ENCODE assay signal across 8 cellular contexts in the genomic region with DNA sequence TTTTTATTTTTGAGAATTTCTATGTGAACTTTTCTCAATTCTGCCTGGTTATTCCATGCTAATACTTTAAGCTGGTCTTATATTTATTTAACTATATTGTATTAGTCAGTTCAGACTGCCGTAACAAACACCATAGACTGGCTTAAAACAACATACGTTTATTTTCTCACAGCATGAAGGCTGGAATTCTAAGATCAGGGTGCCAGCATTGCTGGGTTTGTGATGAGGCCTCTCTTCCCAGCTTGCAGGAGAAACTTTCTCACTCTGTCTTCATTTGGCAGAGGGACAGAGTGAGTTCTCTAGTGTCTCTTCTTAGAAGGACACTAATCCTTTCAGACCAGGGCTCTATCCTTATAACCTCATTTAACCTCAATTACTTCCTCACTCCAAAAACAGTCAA.
"Had no signal": no experiment of that assay in that cellular context is flagged by ENCODE, and none has a peak within 500 bp of the region (broad histone marks: within the 10 kb centered on the region; RNA-seq: fewer than 3 reads in every experiment).

No MANE protein-coding gene starts in this region.

- H3K36me3 ChIP-seq: HAP-1 had no signal

- DNase-seq: GM23248, GOT3, H7, H9, HCEC 1CT, HFFc6 had no signal

- H3K9ac ChIP-seq: GM23248 had no signal

- H3K27ac ChIP-seq: GM23248 had no signal

- H3K9me3 ChIP-seq: HAP-1 had no signal

- H2AFZ ChIP-seq: GM23248, GM23338 had no signal

- H3K4me1 ChIP-seq: HAP-1 had no signal

- H3K4me2 ChIP-seq: GM23338 had no signal

- H3K4me3 ChIP-seq: GM23248, GM23338, HAP-1 had no signal
